21 cellular contexts compared by ENCODE assay signal in the genomic region with DNA sequence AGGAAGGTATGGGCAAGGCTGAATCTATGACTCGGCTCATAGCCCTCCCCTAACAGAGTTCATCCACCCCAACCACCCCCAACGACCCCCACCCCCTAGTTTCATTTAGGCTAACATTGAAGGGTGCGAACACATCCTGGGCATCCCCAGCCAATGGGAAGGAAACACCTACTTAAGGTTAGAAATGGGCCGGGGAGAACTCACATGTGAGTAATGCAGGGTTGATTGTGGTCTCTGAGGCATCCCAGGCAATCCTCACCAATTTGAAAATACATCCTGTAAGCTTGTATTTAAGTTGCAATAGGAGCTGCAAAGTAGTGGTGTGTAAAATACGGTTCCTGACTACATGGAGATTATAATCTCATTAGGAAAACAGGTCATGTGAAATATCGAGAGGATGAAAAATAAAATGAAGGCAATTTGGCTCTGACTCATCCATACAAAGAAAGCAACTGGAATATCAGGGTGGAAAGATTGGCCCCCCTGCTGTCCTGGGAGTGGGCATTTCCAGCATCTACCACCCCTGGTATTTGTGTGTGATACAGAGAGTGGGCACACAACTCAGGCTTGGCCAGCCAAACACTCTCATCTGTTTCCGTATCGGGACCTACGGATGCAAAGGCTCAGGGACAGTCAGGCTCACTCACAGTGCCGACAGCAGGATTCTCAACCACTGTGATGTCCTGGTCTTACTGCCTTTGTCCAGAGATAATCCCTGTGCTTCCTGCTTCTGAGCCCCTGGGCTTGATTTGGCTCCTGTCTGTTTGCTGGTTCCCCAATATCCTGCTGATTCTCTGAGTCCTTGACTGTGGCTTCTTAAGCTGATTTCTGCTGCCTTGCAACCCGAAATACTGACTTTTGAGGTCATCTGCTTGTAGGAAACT.
DNase-seq lines count a peak whose midpoint lies in the region; FAIRE-seq and TF ChIP-seq lines count a peak whose summit lies in the region.
"Had no signal": no experiment of that assay in that cellular context is flagged by ENCODE, and none has a peak within 500 bp of the region (broad histone marks: within the 10 kb centered on the region; RNA-seq: fewer than 3 reads in every experiment).

No MANE protein-coding gene starts in this region.

- no peak for TF ChIP-seq CTCF in WERI-Rb-1 (IDR thresholded peaks at IDR 0.05; ENCODE audit: low read depth, low read length)

- FAIRE-seq in urothelium cell line (lab: Jason Lieb, UNC): peak; percentile 67
- FAIRE-seq: G401.6, GM12878, K562, small intestine had no signal

- DNase-seq in HT1080 (ENCODE audit: low read depth) (peak; percentile 85), WERI-Rb-1 (peak; percentile 73), iPS-NIHi11 (ENCODE audit: low spot score) (peak; percentile 39), urothelium cell line (ENCODE audit: low spot score) (peak; percentile 30), NCI-H446 (lab: John Stamatoyannopoulos, UW) (no peak), NCI-H2107 (lab: John Stamatoyannopoulos, UW) (no peak), cardiac septum (ENCODE audit: low spot score) (no peak)
- DNase-seq: activated CD8-positive, alpha-beta T cell treated with anti-CD3 and anti-CD28 coated beads for 36 hours; activated naive CD8-positive, alpha-beta T cell treated with anti-CD3 and anti-CD28 coated beads, Interleukin-2, amount 50 U/mL, for 24 hours; activated T-cell treated with anti-CD3 and anti-CD28 coated beads, Interleukin-2, amount 50 U/mL, for 72 hours; AML-193; Caco-2; left ventricle myocardium superior; RPMI8226; small intestine; stimulated activated CD4-positive, alpha-beta T cell treated with anti-CD3 and anti-CD28 coated beads, Interleukin-4, amount 100 ng/mL, for 4 hours; stimulated activated CD8-positive, alpha-beta memory T cell treated with anti-CD3 and anti-CD28 coated beads, Interleukin-4, amount 100 ng/mL, for 48 hours had no signal

- intact Hi-C loops in cardiac septum (cut with DNase I): no loop called here

- no peaks in the 10 kb centered on the region for H3K36me3 ChIP-seq in WERI-Rb-1
- H3K36me3 ChIP-seq: suprapubic skin had no signal

- peak overlapping the region; percentile 28 for H3K4me3 ChIP-seq in WERI-Rb-1 (ENCODE audit: low read depth, low read length)
- H3K4me3 ChIP-seq: GM12878, K562, suprapubic skin had no signal

- H3K27ac ChIP-seq in WERI-Rb-1: peak overlapping the region; percentile 61
- H3K27ac ChIP-seq: suprapubic skin had no signal

- no peaks in the 10 kb centered on the region for H3K9me3 ChIP-seq in WERI-Rb-1 (ENCODE audit: severe bottlenecking)
- H3K9me3 ChIP-seq: Caco-2, suprapubic skin had no signal

- no peaks in the 10 kb centered on the region for H3K27me3 ChIP-seq in WERI-Rb-1 (ENCODE audit: insufficient read depth, low read depth, severe bottlenecking)
- H3K27me3 ChIP-seq: suprapubic skin had no signal

Comparison
In these comparisons a context has a peak if more than half of its experiments do, and no peak if none do; other contexts are left out.
1. DNase-seq: peak in HT1080 (single experiment), WERI-Rb-1 (single experiment), iPS-NIHi11 (single experiment) and urothelium cell line (single experiment); none in NCI-H446 (0 of 2), NCI-H2107 (single experiment) and cardiac septum (single experiment).